In genomic region chr10:13984647-13985155, GRCh38 we compare ENCODE assay signal across 12 cellular contexts.
A peak's percentile ranks its signal among the peaks of the same experiment; 100 is the strongest.
DNase-seq lines count a peak whose midpoint lies in the region; ATAC-seq and TF ChIP-seq lines count a peak whose summit lies in the region.
"Had no signal": no experiment of that assay in that cellular context is flagged by ENCODE, and none has a peak within 500 bp of the region (broad histone marks: within the 10 kb centered on the region; RNA-seq: fewer than 3 reads in every experiment).

No MANE protein-coding gene starts in this region.

- TF ChIP-seq CTCF in HFF-Myc (IDR thresholded peaks at IDR 0.05; ENCODE audit: low read depth, low read length, missing control alignments) (no peak), brain microvascular endothelial cell (IDR thresholded peaks at IDR 0.05; ENCODE audit: low read depth, low read length, missing control alignments) (no peak), gastrocnemius medialis (IDR thresholded peaks at IDR 0.05 in 4 of 5, conservative IDR thresholded peaks at IDR 0.05 in 1 of 5) (no peak)

- no peaks in the 10 kb centered on the region for H3K36me3 ChIP-seq in brain microvascular endothelial cell (replicated peaks)
- H3K36me3 ChIP-seq in gastrocnemius medialis = no peaks in the 10 kb centered on the region
- H3K36me3 ChIP-seq: sigmoid colon had no signal

- TF ChIP-seq POLR2A in gastrocnemius medialis (IDR thresholded peaks at IDR 0.05) = no peak

- no peak overlapping the region for H3K4me3 ChIP-seq in HFF-Myc (replicated peaks; ENCODE audit: low read depth, low read length)
- H3K4me3 ChIP-seq in brain microvascular endothelial cell (ENCODE audit: low read depth, low read length) = no peak overlapping the region
- no peak overlapping the region for H3K4me3 ChIP-seq in gastrocnemius medialis
- H3K4me3 ChIP-seq: sigmoid colon had no signal

- peaks cover 0 to 8% of the 10 kb centered on the region in 2 donors for H3K4me1 ChIP-seq in gastrocnemius medialis

- intact Hi-C loops in gastrocnemius medialis (cut with DNase I; ENCODE audit: low total_unique reads) = loop anchor here (5.0 kb wide), 1 partner anchor 113 kb away; no protein-coding TSS in a partner anchor

- peak; percentile 60 for DNase-seq in AG08396 (ENCODE audit: low spot score)
- DNase-seq in HFF-Myc (ENCODE audit: extremely low read depth, low read depth) = peak; percentile 65
- DNase-seq in brain microvascular endothelial cell = peak; percentile 82
- DNase-seq in kidney glomerular epithelial cell (lab: John Stamatoyannopoulos, UW) = peak; percentile 28
- no peak for DNase-seq in iPS-NIHi11 (ENCODE audit: low spot score)
- no peak for DNase-seq in gastrocnemius medialis
- DNase-seq: activated CD4-positive, alpha-beta T cell treated with anti-CD3 and anti-CD28 coated beads, Interleukin-2, amount 50 U/mL, for 48 hours; midbrain; sigmoid colon had no signal

- in situ Hi-C loops in brain microvascular endothelial cell (cut with HindIII; ENCODE audit: low pct_ligation_motif_present, low sequenced_read_pairs) = no loop called here
- in situ Hi-C loops in gastrocnemius medialis (cut with MboI; ENCODE audit: low sequenced_read_pairs in 4 of 4) = no loop called here

- no peaks in the 10 kb centered on the region for H3K27me3 ChIP-seq in brain microvascular endothelial cell (replicated peaks)
- H3K27me3 ChIP-seq in gastrocnemius medialis = no peaks in the 10 kb centered on the region
- H3K27me3 ChIP-seq: sigmoid colon had no signal

- H3K9me3 ChIP-seq in gastrocnemius medialis = no peaks in the 10 kb centered on the region
- H3K9me3 ChIP-seq: sigmoid colon had no signal

- H3K27ac ChIP-seq in brain microvascular endothelial cell = peak overlapping the region; percentile 79
- H3K27ac ChIP-seq in gastrocnemius medialis = no peak overlapping the region
- H3K27ac ChIP-seq: KMS-11, sigmoid colon had no signal

- ATAC-seq in HG02981 (IDR thresholded peaks at IDR 0.05; ENCODE audit: unreplicated experiment) (no peak), gastrocnemius medialis (no peak), GM18519 (IDR thresholded peaks at IDR 0.05; ENCODE audit: low FRiP score, unreplicated experiment) (no peak)

Comparison
In these comparisons a context has a peak if more than half of its experiments do, and no peak if none do; other contexts are left out.
1. DNase-seq: peak in AG08396 (single experiment), HFF-Myc (single experiment), brain microvascular endothelial cell (single experiment) and kidney glomerular epithelial cell (single experiment); none in iPS-NIHi11 (single experiment) and gastrocnemius medialis (0 of 2).